Comparison of ENCODE assay signal across 8 cellular contexts in genomic region chr20:20664795-20665194, GRCh38. TPM values are rescaled to one million over a fixed set of nuclear protein-coding genes. Genes with fewer than 3 reads are reported as not detected.
A peak's percentile ranks its signal among the peaks of the same experiment; 100 is the strongest.
DNase-seq lines count a peak whose midpoint lies in the region; ATAC-seq and TF ChIP-seq lines count a peak whose summit lies in the region.

No MANE protein-coding gene starts in this region.

- H3K27me3 Mint-ChIP-seq in type B pancreatic cell = no peaks in the 10 kb centered on the region

- DNase-seq in NCI-H1436 (lab: John Stamatoyannopoulos, UW) = peak; percentile 17
- no peak for DNase-seq in NCI-H1436 treated with DMSO at 0.1 percent for 48 hours (lab: John Stamatoyannopoulos, UW)
- DNase-seq in NCI-H2196 treated with DMSO at 0.1 percent for 48 hours (lab: John Stamatoyannopoulos, UW; ENCODE audit: unreplicated experiment) = peak; percentile 36
- DNase-seq in ascending aorta (ENCODE audit: low spot score in 2 of 2) = no peak
- peak; percentile 44 for DNase-seq in inferior parietal cortex (ENCODE audit: extremely low spot score)
- no peak for DNase-seq in type B pancreatic cell (ENCODE audit: extremely low spot score, unreplicated experiment)

- peaks cover 4% of the 10 kb centered on the region for H3K4me1 Mint-ChIP-seq in type B pancreatic cell (ENCODE audit: unreplicated experiment)

- peak; percentile 45 for ATAC-seq in HG02623 (IDR thresholded peaks at IDR 0.05; ENCODE audit: unreplicated experiment)
- no peak for ATAC-seq in GM18870 (IDR thresholded peaks at IDR 0.05; ENCODE audit: unreplicated experiment)

- H3K9me3 ChIP-seq in ascending aorta = no peaks in the 10 kb centered on the region

- H3K36me3 Mint-ChIP-seq in type B pancreatic cell = no peaks in the 10 kb centered on the region

- no peak overlapping the region for H3K4me3 Mint-ChIP-seq in type B pancreatic cell

- no peaks in the 10 kb centered on the region for H3K36me3 ChIP-seq in ascending aorta

- intact Hi-C loops in ascending aorta (cut with DNase I) = loop anchor here (2.0 kb wide), 1 partner anchor 160 kb away; no protein-coding TSS in a partner anchor

- no peak overlapping the region for H3K27ac Mint-ChIP-seq in type B pancreatic cell

- no peaks in the 10 kb centered on the region for H3K27me3 ChIP-seq in ascending aorta

- no peak overlapping the region for H3K27ac ChIP-seq in ascending aorta

- H3K9me3 Mint-ChIP-seq in type B pancreatic cell = no peaks in the 10 kb centered on the region

- H3K4me3 ChIP-seq in ascending aorta = no peak overlapping the region

- no peaks in the 10 kb centered on the region for H3K4me1 ChIP-seq in ascending aorta

- TF ChIP-seq CTCF in ascending aorta (IDR thresholded peaks at IDR 0.05) (peak; percentile 17 to 52 (median 35)), type B pancreatic cell (conservative IDR thresholded peaks at IDR 0.05) (peak; percentile 71)

RNA-seq across cellular contexts. Expression of gene RALGAPA2, which starts 47.6 kb away (rescaled TPM):
- 68.9 TPM for total RNA-seq in ascending aorta
- total RNA-seq in type B pancreatic cell (ENCODE audit: low replicate concordance) = 25.1 and 28.1 TPM in 2 replicates

Comparison
In these comparisons a context has a peak if more than half of its experiments do, and no peak if none do; other contexts are left out.
1. DNase-seq: peak in NCI-H1436 (single experiment), NCI-H2196 treated with DMSO at 0.1 percent for 48 hours (single experiment) and inferior parietal cortex (single experiment); none in NCI-H1436 treated with DMSO at 0.1 percent for 48 hours (single experiment), ascending aorta (0 of 2) and type B pancreatic cell (single experiment).